ENCODE assay signal across 21 cellular contexts in genomic region chr6:139546117-139546495, GRCh38.
DNase-seq lines count a peak whose midpoint lies in the region; ATAC-seq and TF ChIP-seq lines count a peak whose summit lies in the region.
"Had no signal": no experiment of that assay in that cellular context is flagged by ENCODE, and none has a peak within 500 bp of the region (broad histone marks: within the 10 kb centered on the region; RNA-seq: fewer than 3 reads in every experiment).

No MANE protein-coding gene starts in this region.

- no peak overlapping the region for H2BK15ac ChIP-seq in neuronal stem cell (ENCODE audit: low read length)

- no peaks in the 10 kb centered on the region for H3K36me3 ChIP-seq in neuronal stem cell (replicated peaks in 1 of 2; ENCODE audit: control insufficient read depth in 2 of 2, insufficient read depth in 2 of 2, low read length in 2 of 2)
- no peaks in the 10 kb centered on the region for H3K36me3 ChIP-seq in uterus
- H3K36me3 ChIP-seq: BE2C, colonic mucosa, pancreas, Peyer's patch, WERI-Rb-1 had no signal

- no peak overlapping the region for H4K8ac ChIP-seq in neuronal stem cell (ENCODE audit: low read depth, low read length)

- no peak overlapping the region for H3K9ac ChIP-seq in neuronal stem cell (ENCODE audit: low read depth, low read length, poor library complexity)

- H3K27me3 ChIP-seq in neuronal stem cell (ENCODE audit: control insufficient read depth in 3 of 3, insufficient read depth in 3 of 3, low read depth in 1 of 3, low read length in 3 of 3) = no peaks in the 10 kb centered on the region
- no peaks in the 10 kb centered on the region for H3K27me3 ChIP-seq in uterus
- H3K27me3 ChIP-seq: BE2C, colonic mucosa, pancreas, Peyer's patch had no signal

- H4K91ac ChIP-seq in neuronal stem cell (ENCODE audit: low read depth, low read length, poor library complexity) = no peak overlapping the region

- peaks cover 2% of the 10 kb centered on the region for H3K27me3 Mint-ChIP-seq in T-helper 2 cell treated with Interferon-gamma antibody and Interleukin-4, amounts not matched to agents 5 μg/mL and 100 μg/mL, for 36 hours (ENCODE audit: low read depth)
- H3K27me3 Mint-ChIP-seq in brain = no peaks in the 10 kb centered on the region

- H3K18ac ChIP-seq in neuronal stem cell (ENCODE audit: low read length) = no peak overlapping the region

- WGBS in neuronal stem cell (ENCODE audit: extremely low coverage in 2 of 2, insufficient read length in 2 of 2, insufficient replicate concordance in 1 of 2), 2 donors = no CpG with 5 or more reads among the region's 2 CpGs

- H3K27ac ChIP-seq in neuronal stem cell (replicated peaks; ENCODE audit: low read length) (no peak overlapping the region), uterus (peak overlapping the region; percentile 68)
- H3K27ac ChIP-seq: colonic mucosa, WERI-Rb-1 had no signal

- H2BK120ac ChIP-seq in neuronal stem cell (ENCODE audit: low read depth, low read length) = no peak overlapping the region

- intact Hi-C loops in uterus (cut with DNase I; ENCODE audit: low total_unique reads) = no loop called here

- no peak overlapping the region for H3K14ac ChIP-seq in neuronal stem cell (ENCODE audit: low read length)

- H2AFZ ChIP-seq in neuronal stem cell (ENCODE audit: low read length) = peak overlapping the region; percentile 85

- no peak overlapping the region for H2AK5ac ChIP-seq in neuronal stem cell (ENCODE audit: low read depth, low read length)

- no peak for TF ChIP-seq POLR2A in uterus (IDR thresholded peaks at IDR 0.05)

- H3K9me3 ChIP-seq in neuronal stem cell (replicated peaks in 1 of 2; ENCODE audit: control insufficient read depth in 2 of 2, insufficient read depth in 1 of 2, low read depth in 1 of 2, low read length in 2 of 2) (no peaks in the 10 kb centered on the region), uterus (no peaks in the 10 kb centered on the region)
- H3K9me3 ChIP-seq: BE2C, colonic mucosa, pancreas, Peyer's patch had no signal

- H2BK5ac ChIP-seq in neuronal stem cell (ENCODE audit: low read length) = no peak overlapping the region

- no peak for DNase-seq in T-helper 2 cell treated with Interferon-gamma antibody and Interleukin-4, amounts not matched to agents 5 μg/mL and 100 μg/mL, for 36 hours (ENCODE audit: low spot score)
- DNase-seq in T-helper 2 cell (no peak), neuronal stem cell (ENCODE audit: low spot score) (no peak), uterus (no peak), NCI-H345 treated with DMSO at 0.1 percent for 48 hours (lab: John Stamatoyannopoulos, UW; ENCODE audit: unreplicated experiment) (no peak), KG1 (lab: John Stamatoyannopoulos, UW) (no peak)
- DNase-seq: 8988T; activated CD4-positive, alpha-beta T cell treated with anti-CD3 and anti-CD28 coated beads, Interleukin-2, amount 50 U/mL, for 4 hours; activated CD8-positive, alpha-beta memory T cell treated with anti-CD3 and anti-CD28 coated beads, Interleukin-2, amount 50 U/mL, for 48 hours; activated effector memory CD4-positive, alpha-beta T cell treated with Interleukin-2 at 50 U/mL for 16 hours; BE2C; colonic mucosa; DMS79 treated with DMSO at 0.1 percent for 48 hours; NCI-H1436; NCI-H510A treated with DMSO at 0.1 percent for 48 hours; pancreas; Peyer's patch; WERI-Rb-1 had no signal

- no peak overlapping the region for H3K4me2 ChIP-seq in neuronal stem cell (ENCODE audit: insufficient read depth, low read length, poor library complexity, severe bottlenecking)

- ATAC-seq in HG03280 (IDR thresholded peaks at IDR 0.05; ENCODE audit: unreplicated experiment) = no peak

- H3K4me3 Mint-ChIP-seq in T-helper 2 cell treated with Interferon-gamma antibody and Interleukin-4, amounts not matched to agents 5 μg/mL and 100 μg/mL, for 36 hours = peak overlapping the region; percentile 31
- H3K4me3 Mint-ChIP-seq in brain = no peak overlapping the region
- H3K4me3 Mint-ChIP-seq: T-helper 1 cell treated with Interleukin-12 subunit alpha and Interleukin-12 subunit beta and Interleukin-4 antibody, amounts not matched to agents 30 μg/mL and 1 μg/mL, for 36 hours had no signal

- H3K36me3 Mint-ChIP-seq in T-helper 2 cell treated with Interferon-gamma antibody and Interleukin-4, amounts not matched to agents 5 μg/mL and 100 μg/mL, for 36 hours (ENCODE audit: low read depth) = peaks cover 8% of the 10 kb centered on the region
- no peaks in the 10 kb centered on the region for H3K36me3 Mint-ChIP-seq in brain

- H3K4me1 ChIP-seq in neuronal stem cell (ENCODE audit: control insufficient read depth in 2 of 2, insufficient read depth in 1 of 2, low read depth in 1 of 2, low read length in 2 of 2) (peaks cover 0 to 16% of the 10 kb centered on the region in 2 donors), uterus (peaks cover 0 to 10% of the 10 kb centered on the region in 2 donors)
- H3K4me1 ChIP-seq: BE2C, colonic mucosa had no signal

- no peak overlapping the region for H3K23ac ChIP-seq in neuronal stem cell (ENCODE audit: low read depth, low read length, poor library complexity)

- H3K9me3 Mint-ChIP-seq in T-helper 2 cell treated with Interferon-gamma antibody and Interleukin-4, amounts not matched to agents 5 μg/mL and 100 μg/mL, for 36 hours = peaks cover 4% of the 10 kb centered on the region
- peaks cover 0 to 2% (median 0%) of the 10 kb centered on the region in 5 experiments for H3K9me3 Mint-ChIP-seq in brain

- H3K4me3 ChIP-seq in neuronal stem cell (ENCODE audit: low read length in 2 of 2) (no peak overlapping the region), uterus (no peak overlapping the region)
- H3K4me3 ChIP-seq: colonic mucosa, pancreas, Peyer's patch had no signal

- no peak overlapping the region for H2BK12ac ChIP-seq in neuronal stem cell (ENCODE audit: low read length)

- TF ChIP-seq CTCF in brain (conservative IDR thresholded peaks at IDR 0.05) (no peak), uterus (IDR thresholded peaks at IDR 0.05) (no peak)

- no peak overlapping the region for H3K4ac ChIP-seq in neuronal stem cell (ENCODE audit: low read length)

- H3K79me1 ChIP-seq in neuronal stem cell (ENCODE audit: low read depth, low read length) = no peaks in the 10 kb centered on the region

- peaks cover 43% of the 10 kb centered on the region for H3K4me1 Mint-ChIP-seq in T-helper 2 cell treated with Interferon-gamma antibody and Interleukin-4, amounts not matched to agents 5 μg/mL and 100 μg/mL, for 36 hours (ENCODE audit: low read depth)
- H3K4me1 Mint-ChIP-seq in brain = peaks cover 34% of the 10 kb centered on the region

- H3K27ac Mint-ChIP-seq in T-helper 2 cell treated with Interferon-gamma antibody and Interleukin-4, amounts not matched to agents 5 μg/mL and 100 μg/mL, for 36 hours = peak overlapping the region; percentile 26
- H3K27ac Mint-ChIP-seq in brain = peak overlapping the region in 3 of 5 experiments; percentile 10 to 61 (median 56)
- H3K27ac Mint-ChIP-seq: T-helper 1 cell treated with Interleukin-12 subunit alpha and Interleukin-12 subunit beta and Interleukin-4 antibody, amounts not matched to agents 30 μg/mL and 1 μg/mL, for 36 hours had no signal
